ENCODE assay signal across 8 cellular contexts in the genomic region with DNA sequence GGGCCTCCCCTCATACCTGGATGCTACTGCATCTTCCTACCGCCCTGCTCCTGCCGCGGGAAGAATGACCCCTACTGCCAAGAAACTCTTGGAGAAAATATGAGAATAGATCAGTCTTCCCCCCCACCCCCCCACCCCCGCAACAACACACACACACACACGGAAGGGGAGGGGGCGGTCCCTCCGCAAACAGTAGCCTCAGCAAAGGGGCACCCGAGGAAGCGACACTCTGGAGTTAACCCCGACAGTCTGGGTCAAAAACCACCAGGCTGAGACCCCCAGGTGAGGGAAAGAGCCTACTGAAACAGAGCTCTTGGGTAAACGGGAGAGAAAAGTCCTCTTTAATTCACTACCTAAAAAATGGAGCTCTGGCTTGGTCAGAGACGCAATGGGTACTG. TPM values are rescaled to one million over a fixed set of nuclear protein-coding genes. Genes with fewer than 3 reads are reported as not detected.
A peak's percentile ranks its signal among the peaks of the same experiment; 100 is the strongest.
DNase-seq lines count a peak whose midpoint lies in the region; ATAC-seq and TF ChIP-seq lines count a peak whose summit lies in the region.

No MANE protein-coding gene starts in this region.

- H3K4me3 Mint-ChIP-seq in progenitor cell of endocrine pancreas (ENCODE audit: low read depth) = peak overlapping the region; percentile 91

- peak overlapping the region; percentile 85 for H3K9ac ChIP-seq in DND-41 (ENCODE audit: low read depth, low read length)

- H3K27ac ChIP-seq in DND-41 (ENCODE audit: low read length) (peak overlapping the region; percentile 81), RWPE2 (ENCODE audit: poor library complexity, severe bottlenecking) (peak overlapping the region; percentile 46)

- H3K9me3 ChIP-seq in DND-41 (ENCODE audit: insufficient read depth, low read length, severe bottlenecking) = no peaks in the 10 kb centered on the region
- H3K9me3 ChIP-seq in RWPE2 (ENCODE audit: severe bottlenecking) = no peaks in the 10 kb centered on the region

- no peaks in the 10 kb centered on the region for H3K36me3 Mint-ChIP-seq in progenitor cell of endocrine pancreas (ENCODE audit: insufficient read depth)

- DNase-seq in DND-41 (peak; percentile 38), RWPE2 (ENCODE audit: low spot score) (no peak), epithelial cell of proximal tubule (ENCODE audit: low read depth) (no peak), progenitor cell of endocrine pancreas (ENCODE audit: low spot score, unreplicated experiment) (no peak), NCI-H1694 (lab: John Stamatoyannopoulos, UW) (no peak), kidney tubule cell (ENCODE audit: low spot score) (no peak), amniotic stem cell (lab: John Stamatoyannopoulos, UW) (no peak), NCI-H510A treated with DMSO at 0.1 percent for 48 hours (lab: John Stamatoyannopoulos, UW) (no peak)

- no peaks in the 10 kb centered on the region for H3K27me3 Mint-ChIP-seq in progenitor cell of endocrine pancreas

- peak overlapping the region; percentile 91 for H3K27ac Mint-ChIP-seq in progenitor cell of endocrine pancreas

- H3K4me3 ChIP-seq in DND-41 (ENCODE audit: low read depth in 1 of 2, low read length in 2 of 2) (peak overlapping the region; percentile 88 to 95), RWPE2 (ENCODE audit: severe bottlenecking) (peak overlapping the region; percentile 73), epithelial cell of proximal tubule (ENCODE audit: low read depth, low read length) (peak overlapping the region; percentile 98)

- H3K9me3 Mint-ChIP-seq in progenitor cell of endocrine pancreas (ENCODE audit: low read depth) = no peaks in the 10 kb centered on the region

- TF ChIP-seq CTCF in DND-41 (IDR thresholded peaks at IDR 0.05; ENCODE audit: borderline replicate concordance, extremely low read depth, low read length, poor library complexity, severe bottlenecking) (no peak), RWPE2 (IDR thresholded peaks at IDR 0.05; ENCODE audit: poor library complexity, severe bottlenecking) (peak; percentile 18), epithelial cell of proximal tubule (conservative IDR thresholded peaks at IDR 0.05; ENCODE audit: low read depth, low read length) (no peak), progenitor cell of endocrine pancreas (IDR thresholded peaks at IDR 0.05; ENCODE audit: unreplicated experiment) (no peak)

- H3K4me2 ChIP-seq in DND-41 (ENCODE audit: insufficient read depth, low read length) = peak overlapping the region; percentile 84

- peaks cover 72% of the 10 kb centered on the region for H3K79me2 ChIP-seq in DND-41 (ENCODE audit: insufficient read depth, low read length)

- ATAC-seq in DND-41 (ENCODE audit: insufficient read depth, low read depth) (no peak), RWPE2 (ENCODE audit: low read depth) (no peak)

- no peaks in the 10 kb centered on the region for H3K27me3 ChIP-seq in DND-41 (ENCODE audit: insufficient read depth, low read length, poor library complexity)
- H3K27me3 ChIP-seq in RWPE2 (ENCODE audit: insufficient read depth, poor library complexity, severe bottlenecking) = no peaks in the 10 kb centered on the region

- peaks cover 59% of the 10 kb centered on the region for H4K20me1 ChIP-seq in DND-41 (ENCODE audit: insufficient read depth, low read length)

- no peak overlapping the region for H2AFZ ChIP-seq in DND-41 (ENCODE audit: low read depth, low read length)

- H3K4me1 ChIP-seq in DND-41 (ENCODE audit: insufficient read depth, low read length) (peaks cover 47% of the 10 kb centered on the region), RWPE2 (ENCODE audit: insufficient read depth, poor library complexity, severe bottlenecking) (no peaks in the 10 kb centered on the region)

- H3K36me3 ChIP-seq in DND-41 (ENCODE audit: insufficient read depth, low read length) (peaks cover 56% of the 10 kb centered on the region), RWPE2 (ENCODE audit: low read depth) (peaks cover 15% of the 10 kb centered on the region)

- H3K4me1 Mint-ChIP-seq in progenitor cell of endocrine pancreas (ENCODE audit: low read depth) = peaks cover 29% of the 10 kb centered on the region

RNA-seq across cellular contexts. Expression of gene MED26, which starts 1.2 kb away (rescaled TPM):
- total RNA-seq in epithelial cell of proximal tubule (7.3 and 8.9 TPM in 2 replicates), progenitor cell of endocrine pancreas (11.2 and 11.7 TPM in 2 replicates)

RNA-seq across cellular contexts. Expression of gene SMIM7, which starts 33.1 kb away (rescaled TPM):
- total RNA-seq in epithelial cell of proximal tubule (96.2 and 131 TPM in 2 replicates), progenitor cell of endocrine pancreas (73.0 and 81.3 TPM in 2 replicates)

RNA-seq across cellular contexts. Expression of gene TMEM38A, which starts 34.1 kb away (rescaled TPM):
- total RNA-seq in epithelial cell of proximal tubule (2.2 and 3.5 TPM in 2 replicates), progenitor cell of endocrine pancreas (8.8 and 12.2 TPM in 2 replicates)

RNA-seq across cellular contexts. Expression of gene SLC35E1, which starts 54.6 kb away (rescaled TPM):
- 26.9 and 33.0 TPM in 2 replicates for total RNA-seq in epithelial cell of proximal tubule
- total RNA-seq in progenitor cell of endocrine pancreas = 48.5 and 49.1 TPM in 2 replicates
